In genomic region chr1:178926046-178926445, GRCh38 we compare ENCODE assay signal across 1 cellular context.
TF ChIP-seq lines count a peak whose summit lies in the region.

No MANE protein-coding gene starts in this region.

TF ChIP-seq in GM12878, 131 proteins besides CTCF, POLR2A, EP300 and RAD21 (continued from another document):
- TF ChIP-seq BCLAF1 (IDR thresholded peaks at IDR 0.05): no peak
- TF ChIP-seq ZZZ3 (IDR thresholded peaks at IDR 0.05; ENCODE audit: control insufficient read depth, insufficient read length, low read depth): no peak
- TF ChIP-seq YBX1 (IDR thresholded peaks at IDR 0.05): no peak
- peak; percentile 54; the same call in 1 of the 2 replicates for TF ChIP-seq SPI1 (IDR thresholded peaks at IDR 0.05; ENCODE audit: borderline replicate concordance, insufficient read depth, low read depth, low read length)
- no peak for TF ChIP-seq REST (IDR thresholded peaks at IDR 0.05; ENCODE audit: low read depth, low read length)
- TF ChIP-seq HCFC1 (IDR thresholded peaks at IDR 0.05; ENCODE audit: low read length): no peak
